ENCODE assay signal across 16 cellular contexts in genomic region chr4:75722417-75722816, GRCh38. TPM values are rescaled to one million over a fixed set of nuclear protein-coding genes. Genes with fewer than 3 reads are reported as not detected.
A peak's percentile ranks its signal among the peaks of the same experiment; 100 is the strongest.
DNase-seq lines count a peak whose midpoint lies in the region; ATAC-seq and TF ChIP-seq lines count a peak whose summit lies in the region.
"Had no signal": no experiment of that assay in that cellular context is flagged by ENCODE, and none has a peak within 500 bp of the region (broad histone marks: within the 10 kb centered on the region; RNA-seq: fewer than 3 reads in every experiment).

No MANE protein-coding gene starts in this region.

- peak overlapping the region; percentile 13 for H3K9ac ChIP-seq in iPS-18a (ENCODE audit: low read length)

- peaks cover 3% of the 10 kb centered on the region for H3K36me3 Mint-ChIP-seq in T-helper 17 cell (ENCODE audit: low read depth)
- H3K36me3 Mint-ChIP-seq in stimulated activated effector memory CD8-positive, alpha-beta T cell treated with anti-CD3 and anti-CD28 coated beads, Interleukin-12 subunit alpha, Interleukin-12 subunit beta, amount 100 ng/mL, for 72 hours = peaks cover 25% of the 10 kb centered on the region

- H3K4me1 ChIP-seq in heart right ventricle (peaks cover 0 to 42% (median 37%) of the 10 kb centered on the region in 9 donors), iPS-18a (ENCODE audit: control insufficient read depth, low read depth, low read length) (peaks cover 22% of the 10 kb centered on the region)

- no peaks in the 10 kb centered on the region for H3K27me3 Mint-ChIP-seq in T-helper 17 cell

- intact Hi-C loops in heart right ventricle (cut with DNase I) = loop anchor here in 6 of 10 donors (5.0 to 10.0 kb wide), 4 partner anchors 48 to 208 kb away; partner anchors contain the start of genes G3BP2 (in 4 of the 6), RCHY1 (in 1 of the 6) and THAP6 (in 1 of the 6)
- intact Hi-C loops in Right ventricle myocardium inferior (cut with DNase I) = loop anchor here (10.0 kb wide), 1 partner anchor 122 kb away; no protein-coding TSS in a partner anchor

- H3K36me3 ChIP-seq in heart right ventricle (peaks cover 0 to 10% (median 0%) of the 10 kb centered on the region in 9 donors), iPS-18a (ENCODE audit: control insufficient read depth, low read depth, low read length) (peaks cover 5% of the 10 kb centered on the region)
- H3K36me3 ChIP-seq: esophagus squamous epithelium had no signal

- H3K27ac ChIP-seq in heart right ventricle = peak overlapping the region in 7 of 10 donors; percentile 92 to 99 (median 97)
- no peak overlapping the region for H3K27ac ChIP-seq in iPS-18a (ENCODE audit: low read length)

- H3K4me3 Mint-ChIP-seq in T-helper 17 cell = no peak overlapping the region
- H3K4me3 Mint-ChIP-seq in stimulated activated effector memory CD8-positive, alpha-beta T cell treated with anti-CD3 and anti-CD28 coated beads, Interleukin-12 subunit alpha, Interleukin-12 subunit beta, amount 100 ng/mL, for 72 hours = peak overlapping the region; percentile 99

- H3K9me3 ChIP-seq in heart right ventricle (no peaks in the 10 kb centered on the region), T-helper 17 cell (ENCODE audit: control insufficient read depth, low read length, poor library complexity, severe bottlenecking) (no peaks in the 10 kb centered on the region), iPS-18a (ENCODE audit: control insufficient read depth, low read depth, low read length) (no peaks in the 10 kb centered on the region)
- H3K9me3 ChIP-seq: esophagus squamous epithelium had no signal

- no peak for DNase-seq in heart right ventricle
- no peak for DNase-seq in Right ventricle myocardium inferior (ENCODE audit: missing footprints)
- no peak for DNase-seq in T-helper 17 cell
- DNase-seq in stimulated activated effector memory CD8-positive, alpha-beta T cell treated with anti-CD3 and anti-CD28 coated beads, Interleukin-12 subunit alpha, Interleukin-12 subunit beta, amount 100 ng/mL, for 72 hours (ENCODE audit: low spot score in 2 of 2) = no peak
- DNase-seq in NCI-H1092 treated with DMSO at 0.1 percent for 48 hours (lab: John Stamatoyannopoulos, UW) = no peak
- no peak for DNase-seq in NCI-H2029 (lab: John Stamatoyannopoulos, UW)
- DNase-seq: ACHN; activated CD4-positive, alpha-beta T cell treated with anti-CD3 and anti-CD28 coated beads, Interleukin-2, amount 50 U/mL, for 1 hour; amniotic stem cell; cortex of kidney; esophagus squamous epithelium; NCI-H510A treated with DMSO at 0.1 percent for 48 hours; RPMI8226 had no signal

- H3K9me3 Mint-ChIP-seq in stimulated activated effector memory CD8-positive, alpha-beta T cell treated with anti-CD3 and anti-CD28 coated beads, Interleukin-12 subunit alpha, Interleukin-12 subunit beta, amount 100 ng/mL, for 72 hours = no peaks in the 10 kb centered on the region
- H3K9me3 Mint-ChIP-seq: activated T-helper 1 cell treated with anti-CD3 and anti-CD28 coated beads, Interleukin-12 subunit alpha, Interleukin-12 subunit beta, Interleukin-2, Interleukin-4 antibody, amounts not matched to agents 30 ng/mL and 10 ng/mL and 1 ng/mL, durations not matched to agents 14 hours and 24 hours and 36 hours had no signal

- H3K4me3 ChIP-seq in heart right ventricle (peak overlapping the region in 2 of 10 donors; percentile 96 to 99), iPS-18a (ENCODE audit: low read length) (peak overlapping the region; percentile 91)

- H3K27me3 ChIP-seq in heart right ventricle (no peaks in the 10 kb centered on the region), iPS-18a (ENCODE audit: control insufficient read depth, insufficient read depth, low read length) (no peaks in the 10 kb centered on the region)
- H3K27me3 ChIP-seq: esophagus squamous epithelium had no signal

- no peak for TF ChIP-seq CTCF in heart right ventricle (IDR thresholded peaks at IDR 0.05)

- peak overlapping the region; percentile 99 for H3K27ac Mint-ChIP-seq in T-helper 17 cell
- peak overlapping the region; percentile 100 for H3K27ac Mint-ChIP-seq in stimulated activated effector memory CD8-positive, alpha-beta T cell treated with anti-CD3 and anti-CD28 coated beads, Interleukin-12 subunit alpha, Interleukin-12 subunit beta, amount 100 ng/mL, for 72 hours

- WGBS in heart right ventricle, 2 donors = 39% methylated on average over 3 of the region's 3 CpGs

- no peak for ATAC-seq in heart right ventricle
- ATAC-seq in Right ventricle myocardium inferior = no peak
- ATAC-seq in T-helper 17 cell = no peak
- ATAC-seq in stimulated activated effector memory CD8-positive, alpha-beta T cell treated with anti-CD3 and anti-CD28 coated beads, Interleukin-12 subunit alpha, Interleukin-12 subunit beta, amount 100 ng/mL, for 72 hours = no peak
- no peak for ATAC-seq in HG03159 (IDR thresholded peaks at IDR 0.05; ENCODE audit: unreplicated experiment)

- H3K4me1 Mint-ChIP-seq in T-helper 17 cell = peaks cover 34% of the 10 kb centered on the region
- peaks cover 31% of the 10 kb centered on the region for H3K4me1 Mint-ChIP-seq in stimulated activated effector memory CD8-positive, alpha-beta T cell treated with anti-CD3 and anti-CD28 coated beads, Interleukin-12 subunit alpha, Interleukin-12 subunit beta, amount 100 ng/mL, for 72 hours

RNA-seq across cellular contexts. Expression of gene USO1, which starts 2.0 kb away (rescaled TPM):
- total RNA-seq in heart right ventricle (10 to 100 TPM; 71.2 to 98.7 (median 81.5) TPM), Right ventricle myocardium inferior (85.0 TPM), T-helper 17 cell (10 to 100 TPM; 24.0 to 27.8 TPM)
- polyA plus RNA-seq in heart right ventricle = 10 to 100 TPM; 43.8 to 45.1 TPM

RNA-seq across cellular contexts. Expression of gene G3BP2, which starts 49.2 kb away (rescaled TPM):
- total RNA-seq in heart right ventricle (100 to 1,000 TPM in 2 of 10 donors, 10 to 100 TPM in 8; 75.7 to 119 (median 89.8) TPM), Right ventricle myocardium inferior (65.5 TPM), T-helper 17 cell (100 to 1,000 TPM; 323 to 339 TPM)
- 10 to 100 TPM; 10.6 to 24.2 TPM for polyA plus RNA-seq in heart right ventricle
